21 cellular contexts compared by ENCODE assay signal in the genomic region with DNA sequence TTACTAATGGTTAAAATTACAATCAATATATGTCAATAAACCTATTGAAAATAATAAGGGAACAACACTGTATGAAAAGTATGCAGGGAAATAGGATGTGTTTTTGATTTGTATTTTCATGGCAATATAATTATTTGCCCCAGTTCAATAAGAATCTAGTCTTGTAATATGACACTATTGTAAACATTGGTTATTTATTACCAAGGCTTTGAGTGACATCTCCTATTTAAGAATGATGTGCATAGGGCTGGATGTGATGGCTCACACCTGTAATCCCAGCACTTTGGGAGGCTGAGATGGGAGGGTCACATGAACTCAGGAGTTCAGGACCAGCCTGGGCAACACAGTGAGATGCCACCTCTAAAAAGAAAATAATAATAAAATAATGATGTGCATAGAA.
"Had no signal": no experiment of that assay in that cellular context is flagged by ENCODE, and none has a peak within 500 bp of the region (broad histone marks: within the 10 kb centered on the region; RNA-seq: fewer than 3 reads in every experiment).

No MANE protein-coding gene starts in this region.

- DNase-seq: activated CD4-positive, alpha-beta memory T cell treated with anti-CD3 and anti-CD28 coated beads for 36 hours; activated CD4-positive, alpha-beta T cell treated with anti-CD3 and anti-CD28 coated beads for 36 hours; activated CD4-positive, CD25-positive, alpha-beta regulatory T cell; activated CD4-positive, CD25-positive, alpha-beta regulatory T cell treated with anti-CD3 and anti-CD28 coated beads, Interleukin-2, amount 50 U/mL, for 72 hours; activated CD8-positive, alpha-beta memory T cell treated with anti-CD3 and anti-CD28 coated beads, Interleukin-2, amount 10 ng/mL, durations not matched to agents 7 days and 5 days; activated CD8-positive, alpha-beta memory T cell treated with anti-CD3 and anti-CD28 coated beads, Interleukin-2, amount 50 U/mL, for 4 hours; activated CD8-positive, alpha-beta T cell treated with anti-CD3 and anti-CD28 coated beads, Interleukin-2, amount 10 ng/mL, durations not matched to agents 7 days and 5 days; activated effector memory CD4-positive, alpha-beta T cell treated with anti-CD3 and anti-CD28 coated beads, Interleukin-2, amount 50 U/mL, for 16 hours; activated naive CD4-positive, alpha-beta T cell; activated naive CD4-positive, alpha-beta T cell treated with anti-CD3 and anti-CD28 coated beads, Interleukin-2, amount 10 ng/mL, durations not matched to agents 7 days and 5 days; activated naive CD8-positive, alpha-beta T cell treated with anti-CD3 and anti-CD28 coated beads, Interleukin-2, amount 10 ng/mL, durations not matched to agents 7 days and 5 days; activated T-cell treated with anti-CD3 and anti-CD28 coated beads, Interleukin-2, amount 50 U/mL, for 1 hour; activated T-cell treated with anti-CD3 and anti-CD28 coated beads, Interleukin-2, amount 50 U/mL, for 48 hours; central memory CD4-positive, alpha-beta T cell; cerebellar nuclear complex; colonic mucosa; effector CD8-positive, alpha-beta T cell; esophagus squamous epithelium; foreskin melanocyte; heart right ventricle; T1000 had no signal
